ENCODE assay signal across 13 cellular contexts in the genomic region with DNA sequence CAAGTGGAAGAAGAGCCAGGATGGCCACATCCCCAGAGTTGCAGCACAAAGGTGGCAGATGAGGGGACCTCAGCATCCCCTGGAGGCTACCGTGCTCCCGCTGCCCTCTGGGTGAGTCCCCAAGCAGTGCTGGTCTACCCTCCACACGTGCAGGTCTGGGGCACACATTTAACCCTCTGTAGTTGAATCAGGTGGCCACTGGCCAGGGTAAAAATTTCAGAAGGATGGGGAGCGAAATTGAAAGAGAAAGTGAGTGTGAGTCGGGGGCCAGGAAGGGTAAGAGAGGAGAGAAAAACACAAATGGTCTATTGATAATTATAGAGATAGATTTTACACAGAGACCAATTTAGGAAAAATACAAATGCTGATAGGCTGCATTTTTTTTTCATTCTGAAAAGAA.
DNase-seq lines count a peak whose midpoint lies in the region; ATAC-seq and FAIRE-seq lines count a peak whose summit lies in the region.
"Had no signal": no experiment of that assay in that cellular context is flagged by ENCODE, and none has a peak within 500 bp of the region (broad histone marks: within the 10 kb centered on the region; RNA-seq: fewer than 3 reads in every experiment).

No MANE protein-coding gene starts in this region.

- peak; percentile 23 for ATAC-seq in GM18858 (IDR thresholded peaks at IDR 0.05; ENCODE audit: unreplicated experiment)
- peak; percentile 37 for ATAC-seq in GM21526 (IDR thresholded peaks at IDR 0.05; ENCODE audit: low FRiP score, unreplicated experiment)
- ATAC-seq in HG03066 (IDR thresholded peaks at IDR 0.05; ENCODE audit: low read depth, unreplicated experiment): peak; percentile 35
- no peak for ATAC-seq in central memory CD8-positive, alpha-beta T cell (replicated peaks; ENCODE audit: extremely low read depth, poor library complexity, severe bottlenecking)
- ATAC-seq: left colon had no signal

- H3K9me3 Mint-ChIP-seq in central memory CD8-positive, alpha-beta T cell: no peaks in the 10 kb centered on the region
- H3K9me3 Mint-ChIP-seq: activated T-cell treated with anti-CD3 and anti-CD28 coated beads, Interleukin-2, amount 50 U/mL, for 72 hours; CD4-positive, alpha-beta memory T cell had no signal

- H3K4me3 Mint-ChIP-seq in central memory CD8-positive, alpha-beta T cell: peak overlapping the region; percentile 26
- H3K4me3 Mint-ChIP-seq: activated T-cell treated with anti-CD3 and anti-CD28 coated beads, Interleukin-2, amount 50 U/mL, for 72 hours had no signal

- peaks cover 4% of the 10 kb centered on the region for H3K4me1 Mint-ChIP-seq in central memory CD8-positive, alpha-beta T cell

- H3K27me3 Mint-ChIP-seq in central memory CD8-positive, alpha-beta T cell: peaks cover 11% of the 10 kb centered on the region

- no peaks in the 10 kb centered on the region for H3K36me3 Mint-ChIP-seq in central memory CD8-positive, alpha-beta T cell (ENCODE audit: insufficient read depth)
- H3K36me3 Mint-ChIP-seq: CD4-positive, alpha-beta memory T cell had no signal

- peak overlapping the region; percentile 17 for H3K27ac Mint-ChIP-seq in central memory CD8-positive, alpha-beta T cell (ENCODE audit: low read depth)
- H3K27ac Mint-ChIP-seq: activated T-cell treated with anti-CD3 and anti-CD28 coated beads, Interleukin-2, amount 50 U/mL, for 72 hours had no signal

- DNase-seq in central memory CD8-positive, alpha-beta T cell (ENCODE audit: low spot score in 2 of 2): no peak
- DNase-seq in DMS 273 treated with DMSO at 0.1 percent for 48 hours (lab: John Stamatoyannopoulos, UW) (no peak), NCI-H146 (lab: John Stamatoyannopoulos, UW) (no peak), AG08396 (ENCODE audit: low spot score) (no peak), frontal cortex (ENCODE audit: low spot score in 2 of 2) (no peak)
- DNase-seq: activated T-cell treated with anti-CD3 and anti-CD28 coated beads, Interleukin-2, amount 50 U/mL, for 72 hours; CD4-positive, alpha-beta memory T cell; left colon; NCI-H69 had no signal

- no peak for FAIRE-seq in frontal cortex (lab: Jason Lieb, UNC)
- FAIRE-seq: bronchial epithelial cell had no signal
